Comparison of ENCODE assay signal across 17 cellular contexts in genomic region chr2:189234991-189235390, GRCh38.
"Had no signal": no experiment of that assay in that cellular context is flagged by ENCODE, and none has a peak within 500 bp of the region (broad histone marks: within the 10 kb centered on the region; RNA-seq: fewer than 3 reads in every experiment).

No MANE protein-coding gene starts in this region.

- H3K4me3 Mint-ChIP-seq: activated CD4-positive, alpha-beta T cell treated with anti-CD3 and anti-CD28 coated beads, Interleukin-2, amount 10 ng/mL, durations not matched to agents 7 days and 5 days; endodermal cell; natural killer cell had no signal

- ATAC-seq: activated CD4-positive, CD25-positive, alpha-beta regulatory T cell treated with anti-CD3 and anti-CD28 coated beads, Interleukin-2, amount 50 U/mL, for 24 hours; activated naive CD4-positive, alpha-beta T cell treated with anti-CD3 and anti-CD28 coated beads, Interleukin-2, amount 50 U/mL, for 72 hours; lower lobe of right lung; natural killer cell; sciatic nerve; upper lobe of right lung had no signal

- H3K27me3 ChIP-seq: neutrophil, upper lobe of right lung had no signal

- H3K27ac ChIP-seq: lower lobe of right lung, neutrophil, parathyroid adenoma, upper lobe of right lung had no signal

- H3K27ac Mint-ChIP-seq: activated CD4-positive, alpha-beta T cell treated with anti-CD3 and anti-CD28 coated beads, Interleukin-2, amount 10 ng/mL, durations not matched to agents 7 days and 5 days; activated naive CD4-positive, alpha-beta T cell treated with anti-CD3 and anti-CD28 coated beads, Interleukin-2, amount 50 U/mL, for 72 hours; endodermal cell; natural killer cell had no signal

- H3K4me3 ChIP-seq: lower lobe of right lung, upper lobe of right lung had no signal

- H3K9ac ChIP-seq: parathyroid adenoma had no signal

- H3K27me3 Mint-ChIP-seq: activated CD4-positive, alpha-beta T cell treated with anti-CD3 and anti-CD28 coated beads, Interleukin-2, amount 10 ng/mL, durations not matched to agents 7 days and 5 days had no signal

- DNase-seq: activated CD4-positive, alpha-beta T cell treated with anti-CD3 and anti-CD28 coated beads, Interleukin-2, amount 10 ng/mL, durations not matched to agents 7 days and 5 days; activated CD8-positive, alpha-beta memory T cell treated with anti-CD3 and anti-CD28 coated beads for 24 hours; activated gamma-delta T cell; caudate nucleus; endodermal cell; erythroblast; hippocampal formation; islet precursor cell; lower lobe of right lung; natural killer cell; stimulated activated naive CD4-positive, alpha-beta T cell; upper lobe of right lung had no signal

- H2AFZ ChIP-seq: parathyroid adenoma had no signal

- H3K79me2 ChIP-seq: parathyroid adenoma had no signal

- H3K36me3 ChIP-seq: lower lobe of right lung, neutrophil, upper lobe of right lung had no signal

- H3K9me3 Mint-ChIP-seq: activated CD4-positive, alpha-beta T cell treated with anti-CD3 and anti-CD28 coated beads, Interleukin-2, amount 10 ng/mL, durations not matched to agents 7 days and 5 days had no signal

- H3K4me1 Mint-ChIP-seq: natural killer cell had no signal

- H3K36me3 Mint-ChIP-seq: activated naive CD4-positive, alpha-beta T cell treated with anti-CD3 and anti-CD28 coated beads, Interleukin-2, amount 50 U/mL, for 72 hours; natural killer cell had no signal

- H3K9me3 ChIP-seq: lower lobe of right lung, neutrophil, upper lobe of right lung had no signal

- H3K4me1 ChIP-seq: parathyroid adenoma, upper lobe of right lung had no signal
